In genomic region chr4:168605411-168605810, GRCh38 we compare ENCODE assay signal across 13 cellular contexts.
DNase-seq lines count a peak whose midpoint lies in the region; ATAC-seq, FAIRE-seq and TF ChIP-seq lines count a peak whose summit lies in the region.
"Had no signal": no experiment of that assay in that cellular context is flagged by ENCODE, and none has a peak within 500 bp of the region (broad histone marks: within the 10 kb centered on the region; RNA-seq: fewer than 3 reads in every experiment).

No MANE protein-coding gene starts in this region.

- DNase-seq in HT1080 (ENCODE audit: low read depth), result peak; percentile 83
- DNase-seq in bronchial epithelial cell (ENCODE audit: low read depth), result peak; percentile 67
- DNase-seq in iris pigment epithelial cell (ENCODE audit: low read depth), result peak; percentile 87
- DNase-seq in DMS153 (lab: John Stamatoyannopoulos, UW), result no peak
- DNase-seq in left colon, result no peak
- DNase-seq in NCI-H524 treated with DMSO at 0.1 percent for 48 hours (lab: John Stamatoyannopoulos, UW), result no peak
- DNase-seq: caudate nucleus, naive B cell, NCI-H1417 treated with DMSO at 0.1 percent for 48 hours had no signal

- intact Hi-C loops in left colon (cut with DNase I, micrococcal nuclease), result no loop called here

- no peaks in the 10 kb centered on the region for H3K36me3 Mint-ChIP-seq in activated T-helper 17 cell treated with anti-CD3 and anti-CD28 coated beads, Interleukin-2, amount 50 U/mL, for 72 hours (ENCODE audit: low read depth)
- H3K36me3 Mint-ChIP-seq: naive B cell had no signal

- H3K27me3 Mint-ChIP-seq in activated T-helper 17 cell treated with anti-CD3 and anti-CD28 coated beads, Interleukin-2, amount 50 U/mL, for 72 hours, result peaks cover 15% of the 10 kb centered on the region

- no peak for TF ChIP-seq CTCF in bronchial epithelial cell (IDR thresholded peaks at IDR 0.05; ENCODE audit: insufficient read depth, low read length, severe bottlenecking)

- H3K9me3 Mint-ChIP-seq in activated T-helper 17 cell treated with anti-CD3 and anti-CD28 coated beads, Interleukin-2, amount 50 U/mL, for 72 hours, result no peaks in the 10 kb centered on the region
- H3K9me3 Mint-ChIP-seq: naive B cell had no signal

- no peak for FAIRE-seq in bronchial epithelial cell (lab: Jason Lieb, UNC)
- FAIRE-seq: GM12892 had no signal

- H3K4me3 Mint-ChIP-seq in activated T-helper 17 cell treated with anti-CD3 and anti-CD28 coated beads, Interleukin-2, amount 50 U/mL, for 72 hours, result no peak overlapping the region
- H3K4me3 Mint-ChIP-seq: naive B cell had no signal

- ATAC-seq in left colon, result no peak
- no peak for ATAC-seq in activated T-helper 17 cell treated with anti-CD3 and anti-CD28 coated beads, Interleukin-2, amount 50 U/mL, for 72 hours (replicated peaks)

- no peaks in the 10 kb centered on the region for H3K27me3 ChIP-seq in bronchial epithelial cell (ENCODE audit: control insufficient read depth, insufficient read depth, low read length)

- no peaks in the 10 kb centered on the region for H3K36me3 ChIP-seq in bronchial epithelial cell (ENCODE audit: control insufficient read depth, insufficient read depth, low read length)

- H3K4me1 Mint-ChIP-seq in activated T-helper 17 cell treated with anti-CD3 and anti-CD28 coated beads, Interleukin-2, amount 50 U/mL, for 72 hours, result no peaks in the 10 kb centered on the region
- H3K4me1 Mint-ChIP-seq: naive B cell had no signal

- no peak overlapping the region for H3K27ac Mint-ChIP-seq in activated T-helper 17 cell treated with anti-CD3 and anti-CD28 coated beads, Interleukin-2, amount 50 U/mL, for 72 hours
- H3K27ac Mint-ChIP-seq: naive B cell had no signal

- peak overlapping the region in 16 of 21 experiments; percentile 10 to 79 (median 58) for H3K27ac ChIP-seq in skin epidermis
- H3K27ac ChIP-seq: HL-60 had no signal

- H3K4me3 ChIP-seq in bronchial epithelial cell (ENCODE audit: low read depth, low read length) (no peak overlapping the region), skin epidermis (no peak overlapping the region)

Comparison
In these comparisons a context has a peak if more than half of its experiments do, and no peak if none do; other contexts are left out.
1. DNase-seq: peak in HT1080 (single experiment), bronchial epithelial cell (single experiment) and iris pigment epithelial cell (single experiment); none in DMS153 (single experiment), left colon (0 of 2) and NCI-H524 treated with DMSO at 0.1 percent for 48 hours (single experiment).